9 cellular contexts compared by ENCODE assay signal in the genomic region with DNA sequence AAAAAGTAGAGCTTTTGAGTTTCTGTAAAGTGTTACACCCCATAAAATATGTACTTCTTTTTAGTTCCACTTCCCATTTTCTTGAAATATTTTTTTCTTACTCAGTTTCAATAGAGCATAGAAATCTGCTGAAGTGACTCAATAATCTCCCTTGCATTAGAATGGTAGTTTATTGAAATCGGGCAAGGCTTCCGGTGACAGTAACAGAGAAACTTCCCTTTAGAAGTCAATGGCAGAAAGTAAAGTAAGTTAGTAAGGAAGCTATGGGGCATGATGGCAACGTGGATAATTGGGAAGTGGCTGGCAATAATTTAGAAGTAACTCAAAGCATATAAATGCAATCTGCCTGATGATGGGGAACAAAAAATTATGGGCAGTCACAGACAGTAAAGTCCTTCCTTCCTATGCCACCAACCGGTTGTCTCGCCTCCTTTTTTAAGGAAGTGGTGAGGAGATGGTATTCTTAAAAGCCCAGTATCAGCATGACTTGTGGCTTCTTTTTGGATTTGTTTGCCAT. TPM values are rescaled to one million over a fixed set of nuclear protein-coding genes. Genes with fewer than 3 reads are reported as not detected.
DNase-seq lines count a peak whose midpoint lies in the region; ATAC-seq and TF ChIP-seq lines count a peak whose summit lies in the region.
"Had no signal": no experiment of that assay in that cellular context is flagged by ENCODE, and none has a peak within 500 bp of the region (broad histone marks: within the 10 kb centered on the region; RNA-seq: fewer than 3 reads in every experiment).

No MANE protein-coding gene starts in this region.

- H3K9me3 ChIP-seq in MM.1S (replicated peaks; ENCODE audit: insufficient read depth, low read length) (no peaks in the 10 kb centered on the region), neutrophil (no peaks in the 10 kb centered on the region)
- H3K9me3 ChIP-seq: body of pancreas had no signal

- TF ChIP-seq CTCF in MM.1S (IDR thresholded peaks at IDR 0.05; ENCODE audit: low read length) (no peak), neutrophil (IDR thresholded peaks at IDR 0.05) (no peak), type B pancreatic cell (conservative IDR thresholded peaks at IDR 0.05) (no peak)

- peak overlapping the region; percentile 53; the same call in 1 of the 2 replicates for H2AFZ ChIP-seq in MM.1S (ENCODE audit: low read length)

- H3K4me1 ChIP-seq in MM.1S (ENCODE audit: low read length) (peaks cover 40% of the 10 kb centered on the region), neutrophil (ENCODE audit: control insufficient read depth in 1 of 2, insufficient read depth in 1 of 2, low read depth in 1 of 2, low read length in 1 of 2) (peaks cover 97 to 99% of the 10 kb centered on the region in 2 experiments)
- H3K4me1 ChIP-seq: body of pancreas had no signal

- no peaks in the 10 kb centered on the region for H3K27me3 ChIP-seq in MM.1S (replicated peaks; ENCODE audit: insufficient read depth, low read length)
- no peaks in the 10 kb centered on the region for H3K27me3 ChIP-seq in neutrophil

- no peaks in the 10 kb centered on the region for H3K79me2 ChIP-seq in MM.1S (ENCODE audit: low read length)

- H3K4me2 ChIP-seq in MM.1S (ENCODE audit: low read depth, low read length) = peak overlapping the region; percentile 80

- H3K36me3 Mint-ChIP-seq in type B pancreatic cell = no peaks in the 10 kb centered on the region

- H3K4me1 Mint-ChIP-seq in type B pancreatic cell (ENCODE audit: unreplicated experiment) = no peaks in the 10 kb centered on the region

- H3K36me3 ChIP-seq in MM.1S (replicated peaks; ENCODE audit: insufficient read depth, low read length) (no peaks in the 10 kb centered on the region), neutrophil (peaks cover 2% of the 10 kb centered on the region)

- no peaks in the 10 kb centered on the region for H3K9me2 ChIP-seq in MM.1S (replicated peaks; ENCODE audit: insufficient read depth, low read length)

- peak overlapping the region; percentile 88 for H3K27ac ChIP-seq in MM.1S (ENCODE audit: low read length)
- H3K27ac ChIP-seq in neutrophil = peak overlapping the region; percentile 86
- H3K27ac ChIP-seq: body of pancreas had no signal

- H3F3A ChIP-seq in MM.1S (ENCODE audit: insufficient read depth, low read length) = peaks cover 27% of the 10 kb centered on the region

- no peak overlapping the region for H3K4me3 Mint-ChIP-seq in type B pancreatic cell

- H3K27ac Mint-ChIP-seq in type B pancreatic cell = no peak overlapping the region

- no peaks in the 10 kb centered on the region for H3K9me3 Mint-ChIP-seq in type B pancreatic cell

- DNase-seq in MM.1S = peak; percentile 36
- no peak for DNase-seq in anterior cingulate cortex (lab: John Stamatoyannopoulos, UW)
- DNase-seq in type B pancreatic cell (ENCODE audit: extremely low spot score, unreplicated experiment) = no peak
- no peak for DNase-seq in NCI-H146 treated with DMSO at 0.1 percent for 48 hours (lab: John Stamatoyannopoulos, UW; ENCODE audit: unreplicated experiment)
- DNase-seq: SW 1271 had no signal

- ATAC-seq in GM19025 (IDR thresholded peaks at IDR 0.05; ENCODE audit: low read depth, unreplicated experiment) = peak; percentile 38
- ATAC-seq in HG02763 (IDR thresholded peaks at IDR 0.05; ENCODE audit: unreplicated experiment) = peak; percentile 67
- ATAC-seq: body of pancreas had no signal

- peak overlapping the region; percentile 33; the same call in 1 of the 2 replicates for H3K9ac ChIP-seq in MM.1S (ENCODE audit: low read length)

- H3K4me3 ChIP-seq in MM.1S (ENCODE audit: low read length) = peak overlapping the region; percentile 28; the same call in 1 of the 2 replicates
- peak overlapping the region in 1 of 2 experiments; percentile 32 for H3K4me3 ChIP-seq in neutrophil (ENCODE audit: low read depth in 1 of 2, low read length in 1 of 2)
- H3K4me3 ChIP-seq: body of pancreas had no signal

- H4K20me1 ChIP-seq in MM.1S (ENCODE audit: insufficient read depth, low read length) = no peaks in the 10 kb centered on the region

- no peaks in the 10 kb centered on the region for H3K27me3 Mint-ChIP-seq in type B pancreatic cell

RNA-seq across cellular contexts. Expression of a gene that starts 7.6 kb away (rescaled TPM):
- 0.17 TPM in 2 replicates for total RNA-seq in type B pancreatic cell (ENCODE audit: low replicate concordance)

RNA-seq across cellular contexts. Expression of a gene that starts 60.0 kb away (rescaled TPM):
- total RNA-seq in type B pancreatic cell (ENCODE audit: low replicate concordance) = 13.7 and 16.3 TPM in 2 replicates
